In genomic region chr1:202182040-202182877, GRCh38 we compare ENCODE assay signal across 26 cellular contexts. TPM values are rescaled to one million over a fixed set of nuclear protein-coding genes. Genes with fewer than 3 reads are reported as not detected.
"Had no signal": no experiment of that assay in that cellular context is flagged by ENCODE, and none has a peak within 500 bp of the region (broad histone marks: within the 10 kb centered on the region; RNA-seq: fewer than 3 reads in every experiment).

No MANE protein-coding gene starts in this region.

- H3K36me3 ChIP-seq: esophagus squamous epithelium, gastroesophageal sphincter, neutrophil, sigmoid colon, suprapubic skin, thyroid gland, upper lobe of left lung, uterus had no signal

- H3K4me1 ChIP-seq: uterus had no signal

- ATAC-seq: gastroesophageal sphincter; left colon; left ventricle myocardium superior; stimulated activated naive CD8-positive, alpha-beta T cell treated with anti-CD3 and anti-CD28 coated beads, Interleukin-15, Interleukin-2, amounts not matched to agents 100 U/mL and 50 U/mL, for 24 hours had no signal

- H3K4me2 ChIP-seq: hepatocyte had no signal

- H3K9me3 Mint-ChIP-seq: naive B cell, nephron progenitor cell had no signal

- H3K4me3 Mint-ChIP-seq: nephron progenitor cell had no signal

- H3K27me3 ChIP-seq: hepatocyte, thyroid gland, upper lobe of left lung, uterus had no signal

- H3K9me3 ChIP-seq: esophagus squamous epithelium, gastroesophageal sphincter, neutrophil, sigmoid colon, suprapubic skin, thyroid gland, upper lobe of left lung, uterus had no signal

- H3K4me3 ChIP-seq: esophagus squamous epithelium, gastroesophageal sphincter, hepatocyte, lung, sigmoid colon, skin epidermis, suprapubic skin, thyroid gland, upper lobe of left lung, uterus had no signal

- FAIRE-seq: kidney had no signal

- H3K27ac ChIP-seq: esophagus squamous epithelium, gastroesophageal sphincter, hepatocyte, neutrophil, sigmoid colon, skin epidermis, suprapubic skin, thyroid gland, upper lobe of left lung, uterus had no signal

- DNase-seq: effector memory CD4-positive, alpha-beta T cell; esophagus squamous epithelium; foreskin fibroblast; left colon; left ventricle myocardium superior; mesenchymal stem cell; midbrain; naive B cell; nephron progenitor cell; posterior cingulate gyrus; sigmoid colon; stimulated activated CD4-positive, alpha-beta T cell treated with anti-CD3 and anti-CD28 coated beads, Interleukin-2, amount 100 ng/mL, for 24 hours; stimulated activated naive CD8-positive, alpha-beta T cell treated with anti-CD3 and anti-CD28 coated beads, Interleukin-15, Interleukin-2, amounts not matched to agents 100 U/mL and 50 U/mL, for 24 hours; thyroid gland; uterus had no signal

- H2AFZ ChIP-seq: hepatocyte had no signal

- H3K36me3 Mint-ChIP-seq: naive B cell had no signal

- H3K79me2 ChIP-seq: hepatocyte had no signal

- H3K27ac Mint-ChIP-seq: naive B cell, nephron progenitor cell had no signal

RNA-seq across cellular contexts. Expression of gene LGR6, which starts 11.3 kb away (rescaled TPM):
- total RNA-seq: epithelial cell of proximal tubule, pulmonary artery endothelial cell had no signal

RNA-seq across cellular contexts. Expression of gene PTPN7, which starts 21.9 kb away (rescaled TPM):
- total RNA-seq: hepatocyte, osteocyte had no signal

RNA-seq across cellular contexts. Expression of gene GPR37L1, which starts 59.5 kb away (rescaled TPM):
- total RNA-seq: hepatocyte, osteocyte, pulmonary artery endothelial cell, suprapubic skin had no signal
